11 cellular contexts compared by ENCODE assay signal in the genomic region with DNA sequence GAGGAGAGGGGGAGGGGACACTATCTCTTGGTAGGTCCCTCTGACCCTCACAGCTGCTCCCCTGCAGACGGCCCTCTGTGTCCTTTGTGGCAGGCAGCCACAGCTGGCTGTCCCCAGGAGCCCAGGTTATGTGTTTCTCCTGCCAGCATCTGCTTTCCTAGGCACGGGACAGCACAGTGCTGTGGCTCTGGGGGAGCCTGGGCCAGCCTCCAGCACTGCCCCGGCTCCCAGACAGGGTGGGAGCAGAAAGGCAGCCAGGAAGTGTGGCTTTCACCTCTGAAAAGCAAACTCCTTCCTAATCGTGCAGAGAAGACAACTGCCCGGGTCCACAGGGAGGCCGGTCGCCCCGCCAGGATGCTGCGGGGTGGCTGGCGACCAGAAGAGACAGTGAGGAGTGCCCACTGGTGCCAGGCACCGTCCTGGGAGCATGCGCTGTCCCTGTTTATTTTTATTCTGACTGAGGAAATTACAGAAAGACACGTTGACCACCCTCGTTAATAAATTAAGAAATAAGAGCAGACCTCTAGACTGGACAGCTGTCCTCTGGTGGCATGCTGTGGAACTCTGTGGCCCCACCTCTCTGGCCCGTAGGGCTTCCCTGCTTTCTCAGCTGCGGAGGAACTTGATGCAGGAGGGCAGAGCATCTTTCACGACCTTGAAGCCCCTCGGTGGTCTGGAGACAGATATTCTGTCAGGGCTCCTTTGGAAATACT.
DNase-seq lines count a peak whose midpoint lies in the region; ATAC-seq and TF ChIP-seq lines count a peak whose summit lies in the region.
"Had no signal": no experiment of that assay in that cellular context is flagged by ENCODE, and none has a peak within 500 bp of the region (broad histone marks: within the 10 kb centered on the region; RNA-seq: fewer than 3 reads in every experiment).

No MANE protein-coding gene starts in this region.

- no peaks in the 10 kb centered on the region for H3K9me3 ChIP-seq in skeletal muscle tissue (ENCODE audit: control insufficient read depth in 3 of 3, low read length in 3 of 3)

- H3K27ac Mint-ChIP-seq in HFFc6, result peak overlapping the region; percentile 40; the same call in 1 of the 2 replicates
- H3K27ac Mint-ChIP-seq in activated T-cell treated with anti-CD3 and anti-CD28 coated beads, Interleukin-2, amount 50 U/mL, for 72 hours, result no peak overlapping the region
- H3K27ac Mint-ChIP-seq: stimulated activated effector memory CD8-positive, alpha-beta T cell treated with anti-CD3 and anti-CD28 coated beads, Interleukin-12 subunit alpha, Interleukin-12 subunit beta, amount 100 ng/mL, for 72 hours had no signal

- no peak overlapping the region for H3K4me3 Mint-ChIP-seq in HFFc6
- H3K4me3 Mint-ChIP-seq in activated T-cell treated with anti-CD3 and anti-CD28 coated beads, Interleukin-2, amount 50 U/mL, for 72 hours, result no peak overlapping the region
- H3K4me3 Mint-ChIP-seq: stimulated activated effector memory CD8-positive, alpha-beta T cell treated with anti-CD3 and anti-CD28 coated beads, Interleukin-12 subunit alpha, Interleukin-12 subunit beta, amount 100 ng/mL, for 72 hours had no signal

- H3K4me1 Mint-ChIP-seq in HFFc6 (ENCODE audit: low read depth), result peaks cover 5% of the 10 kb centered on the region; the same call in 1 of the 2 replicates
- H3K4me1 Mint-ChIP-seq in activated T-cell treated with anti-CD3 and anti-CD28 coated beads, Interleukin-2, amount 50 U/mL, for 72 hours (ENCODE audit: low read depth), result no peaks in the 10 kb centered on the region
- H3K4me1 Mint-ChIP-seq: stimulated activated effector memory CD8-positive, alpha-beta T cell treated with anti-CD3 and anti-CD28 coated beads, Interleukin-12 subunit alpha, Interleukin-12 subunit beta, amount 100 ng/mL, for 72 hours had no signal

- H3K9me3 Mint-ChIP-seq in HFFc6, result no peaks in the 10 kb centered on the region
- no peaks in the 10 kb centered on the region for H3K9me3 Mint-ChIP-seq in activated T-cell treated with anti-CD3 and anti-CD28 coated beads, Interleukin-2, amount 50 U/mL, for 72 hours
- H3K9me3 Mint-ChIP-seq: stimulated activated effector memory CD8-positive, alpha-beta T cell treated with anti-CD3 and anti-CD28 coated beads, Interleukin-12 subunit alpha, Interleukin-12 subunit beta, amount 100 ng/mL, for 72 hours had no signal

- TF ChIP-seq CTCF in HFFc6 (IDR thresholded peaks at IDR 0.05) (no peak), fibroblast of the aortic adventitia (IDR thresholded peaks at IDR 0.05; ENCODE audit: insufficient read depth, low read length) (peak; percentile 10)

- H3K27me3 ChIP-seq in skeletal muscle tissue (ENCODE audit: control insufficient read depth in 3 of 3, insufficient read depth in 3 of 3, low read length in 3 of 3), result no peaks in the 10 kb centered on the region

- DNase-seq in HFFc6 (no peak), fibroblast of the aortic adventitia (ENCODE audit: low read depth) (no peak), mesenteric fat pad (ENCODE audit: low spot score) (peak; percentile 80), mucosa of gallbladder (ENCODE audit: low spot score) (no peak)
- DNase-seq in stimulated activated CD4-positive, alpha-beta T cell treated with anti-CD3 and anti-CD28 coated beads, Interleukin-12 subunit alpha, Interleukin-12 subunit beta, amount 100 ng/mL, for 4 hours, result no peak
- DNase-seq in activated T-cell treated with anti-CD3 and anti-CD28 coated beads, Interleukin-2, amount 50 U/mL, for 72 hours, result no peak
- DNase-seq: activated T-cell treated with anti-CD3 and anti-CD28 coated beads for 4 hours, KBM-7 had no signal

- H3K36me3 Mint-ChIP-seq in HFFc6 (ENCODE audit: low read depth), result peaks cover 21% of the 10 kb centered on the region
- H3K36me3 Mint-ChIP-seq in activated T-cell treated with anti-CD3 and anti-CD28 coated beads, Interleukin-2, amount 50 U/mL, for 72 hours (ENCODE audit: insufficient read depth in 2 of 2), result no peaks in the 10 kb centered on the region

- H3K27ac ChIP-seq in skeletal muscle tissue (ENCODE audit: low read depth, low read length), result peak overlapping the region; percentile 33

- H3K4me3 ChIP-seq in fibroblast of the aortic adventitia (ENCODE audit: low read depth, low read length) (no peak overlapping the region), skeletal muscle tissue (ENCODE audit: low read length in 3 of 3) (peak overlapping the region in 1 of 3 donors; percentile 41)

- H3K4me1 ChIP-seq in skeletal muscle tissue (ENCODE audit: control insufficient read depth in 3 of 3, insufficient read depth in 3 of 3, low read length in 3 of 3), result peaks cover 57 to 92% (median 84%) of the 10 kb centered on the region in 3 donors

- H3K27me3 Mint-ChIP-seq in HFFc6 (ENCODE audit: insufficient read depth), result peaks cover 2% of the 10 kb centered on the region
- no peaks in the 10 kb centered on the region for H3K27me3 Mint-ChIP-seq in activated T-cell treated with anti-CD3 and anti-CD28 coated beads, Interleukin-2, amount 50 U/mL, for 72 hours (ENCODE audit: low read depth)

- H3K36me3 ChIP-seq in skeletal muscle tissue (ENCODE audit: control insufficient read depth in 3 of 3, insufficient read depth in 3 of 3, low read length in 3 of 3), result peaks cover 24 to 31% (median 24%) of the 10 kb centered on the region in 3 donors

- no peak for ATAC-seq in HG03108 (IDR thresholded peaks at IDR 0.05; ENCODE audit: unreplicated experiment)
- ATAC-seq in activated T-cell treated with anti-CD3 and anti-CD28 coated beads, Interleukin-2, amount 50 U/mL, for 72 hours (replicated peaks in 1 of 2), result no peak
- ATAC-seq: stimulated activated effector memory CD8-positive, alpha-beta T cell treated with anti-CD3 and anti-CD28 coated beads, Interleukin-12 subunit alpha, Interleukin-12 subunit beta, amount 100 ng/mL, for 72 hours had no signal

- peak overlapping the region in 2 of 3 donors; percentile 20 to 57 for H3K9ac ChIP-seq in skeletal muscle tissue (ENCODE audit: low read depth in 1 of 3, low read length in 3 of 3)
